7 cellular contexts compared by ENCODE assay signal in the genomic region with DNA sequence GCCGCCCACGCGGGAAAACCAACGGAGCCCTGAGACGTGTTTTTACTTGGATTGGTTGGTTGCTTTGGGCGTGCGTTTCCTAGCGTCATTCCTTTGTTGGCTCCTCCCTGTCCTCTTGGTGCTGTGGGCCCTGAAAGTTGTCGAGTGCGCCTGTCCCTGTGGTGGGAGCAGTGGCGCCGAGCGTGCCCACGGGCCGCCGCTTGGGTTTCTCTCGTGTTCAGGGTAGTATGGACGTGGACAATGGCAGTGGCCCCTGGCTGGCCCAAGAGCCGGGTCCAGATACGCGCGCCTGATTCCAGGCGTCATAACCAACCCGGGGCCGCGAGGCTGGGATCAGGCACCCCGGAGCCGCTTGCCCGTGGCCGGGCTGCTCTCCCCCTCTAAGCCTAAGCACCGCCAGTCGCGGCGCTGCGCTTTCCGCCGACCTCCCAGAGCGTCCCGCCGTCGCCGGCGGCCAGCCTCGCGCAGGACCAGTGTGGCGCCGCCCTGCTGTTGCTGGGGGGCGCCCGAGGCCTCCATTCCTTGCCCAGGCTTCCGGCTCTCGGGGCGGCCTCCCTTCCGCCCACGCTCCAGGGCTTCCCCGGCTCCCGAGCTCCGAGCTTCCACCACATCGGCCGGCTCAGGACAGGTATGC. TPM values are rescaled to one million over a fixed set of nuclear protein-coding genes. Genes with fewer than 3 reads are reported as not detected.
A peak's percentile ranks its signal among the peaks of the same experiment; 100 is the strongest.
DNase-seq lines count a peak whose midpoint lies in the region; ATAC-seq and TF ChIP-seq lines count a peak whose summit lies in the region.
"Not testable (repeated sequence)": the region's sequence is repeated elsewhere in the genome, so short reads cannot be mapped to it uniquely, and the experiment has no call there.

No MANE protein-coding gene starts in this region.

- not testable (repeated sequence) for H3K79me2 ChIP-seq in mesendoderm (ENCODE audit: control insufficient read depth, insufficient read depth, low read length)

- WGBS in mesendoderm (ENCODE audit: extremely low coverage, insufficient coverage, low lambda C conversion rate), result no CpG with 5 or more reads among the region's 59 CpGs

- not testable (repeated sequence) for H3K23ac ChIP-seq in mesendoderm (ENCODE audit: low read length)

- not testable (repeated sequence) for TF ChIP-seq CTCF in gastrocnemius medialis (IDR thresholded peaks at IDR 0.05 in 4 of 5, conservative IDR thresholded peaks at IDR 0.05 in 1 of 5)

- H3K4me3 ChIP-seq in mesendoderm (ENCODE audit: low read length), result peak overlapping the region; percentile 13
- H3K4me3 ChIP-seq in gastrocnemius medialis, result peak overlapping the region; percentile 31 to 41 (median 40)

- not testable (repeated sequence) for H2BK15ac ChIP-seq in mesendoderm (replicated peaks; ENCODE audit: low read depth)

- peak overlapping the region; percentile 78 for H3K18ac ChIP-seq in mesendoderm (ENCODE audit: low read length)

- peak overlapping the region; percentile 5 for H3K4ac ChIP-seq in mesendoderm (ENCODE audit: low read depth, low read length)

- H3K9ac ChIP-seq in mesendoderm (ENCODE audit: low read length), result peak overlapping the region; percentile 46

- H3K56ac ChIP-seq in mesendoderm (ENCODE audit: low read length), result peak overlapping the region; percentile 69

- DNase-seq in GM03348 (ENCODE audit: low spot score) (peak; percentile 37), ecto neural progenitor cell (ENCODE audit: low spot score) (peak; percentile 84), left cardiac atrium (peak; percentile 67), mesendoderm (peak; percentile 87)
- peak; percentile 52 for DNase-seq in activated CD8-positive, alpha-beta memory T cell treated with anti-CD3 and anti-CD28 coated beads, Interleukin-2, amount 50 U/mL, for 48 hours
- DNase-seq in gastrocnemius medialis, result not testable (repeated sequence)

- TF ChIP-seq RAD21 in Ishikawa (IDR thresholded peaks at IDR 0.05; ENCODE audit: low read depth), result not testable (repeated sequence)

- not testable (repeated sequence) for H2BK5ac ChIP-seq in mesendoderm (ENCODE audit: low read length)

- H3K9me3 ChIP-seq in gastrocnemius medialis, result not testable (repeated sequence)

- TF ChIP-seq POLR2A in gastrocnemius medialis (IDR thresholded peaks at IDR 0.05), result not testable (repeated sequence)

- not testable (repeated sequence) for H2AK5ac ChIP-seq in mesendoderm (ENCODE audit: low read length)

- H2BK120ac ChIP-seq in mesendoderm (ENCODE audit: low read depth, low read length), result not testable (repeated sequence)

- H4K5ac ChIP-seq in mesendoderm (ENCODE audit: low read length), result not testable (repeated sequence)

- peak overlapping the region; percentile 28 for H3K4me2 ChIP-seq in mesendoderm (ENCODE audit: low read length)

- peak; percentile 15; the same call in 1 of the 2 replicates for TF ChIP-seq EP300 in Ishikawa (IDR thresholded peaks at IDR 0.05; ENCODE audit: borderline replicate concordance)

- not testable (repeated sequence) for H3K27ac ChIP-seq in mesendoderm (ENCODE audit: low read depth, low read length)
- peak overlapping the region in 1 of 4 donors; percentile 46 for H3K27ac ChIP-seq in gastrocnemius medialis

- not testable (repeated sequence) for H4K8ac ChIP-seq in mesendoderm (ENCODE audit: low read depth, low read length)

- peak; percentile 15 to 51 for ATAC-seq in left cardiac atrium
- ATAC-seq in gastrocnemius medialis, result not testable (repeated sequence)

- H3K79me1 ChIP-seq in mesendoderm (ENCODE audit: low read length), result not testable (repeated sequence)

- intact Hi-C loops in left cardiac atrium (cut with DNase I); gastrocnemius medialis (cut with DNase I; ENCODE audit: low total_unique reads): not testable (repeated sequence)

- in situ Hi-C loops in gastrocnemius medialis (cut with MboI; ENCODE audit: low sequenced_read_pairs in 4 of 4), result not testable (repeated sequence)

- not testable (repeated sequence) for H3K4me1 ChIP-seq in mesendoderm (ENCODE audit: control insufficient read depth, low read depth, low read length); gastrocnemius medialis

- H3K36me3 ChIP-seq in mesendoderm (ENCODE audit: control insufficient read depth, insufficient read depth, low read length); gastrocnemius medialis: not testable (repeated sequence)

- H3K27me3 ChIP-seq in mesendoderm (ENCODE audit: insufficient read depth, low read length, poor library complexity), result not testable (repeated sequence)
- peaks cover 39 to 58% (median 48%) of the 10 kb centered on the region in 3 donors for H3K27me3 ChIP-seq in gastrocnemius medialis

TF ChIP-seq in Ishikawa, 13 proteins besides CTCF, POLR2A, EP300 and RAD21:
- TF ChIP-seq TCF12 (IDR thresholded peaks at IDR 0.05; ENCODE audit: low read depth) (0 out of 2 replicates have a peak, but pooled peaks have one; percentile 13), YY1 (IDR thresholded peaks at IDR 0.05; ENCODE audit: low read depth) (peak; percentile 58; the same call in 1 of the 2 replicates), CREB1 (IDR thresholded peaks at IDR 0.05; ENCODE audit: low read depth) (peak; percentile 27; the same call in 1 of the 2 replicates), TAF1 (IDR thresholded peaks at IDR 0.05; ENCODE audit: low read depth) (peak; percentile 45; the same call in 1 of the 2 replicates), EGR1 (IDR thresholded peaks at IDR 0.05) (peak; percentile 91)
- TF ChIP-seq, protein P1, sequence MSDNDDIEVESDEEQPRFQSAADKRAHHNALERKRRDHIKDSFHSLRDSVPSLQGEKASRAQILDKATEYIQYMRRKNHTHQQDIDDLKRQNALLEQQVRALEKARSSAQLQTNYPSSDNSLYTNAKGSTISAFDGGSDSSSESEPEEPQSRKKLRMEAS (IDR thresholded peaks at IDR 0.05), result peak; percentile 54; the same call in 1 of the 2 replicates
TF ChIP-seq in Ishikawa: peak in this region for 6; not testable (repeated sequence) for 7.

RNA-seq across cellular contexts. Expression of a gene that starts 8.1 kb away (rescaled TPM):
- total RNA-seq in left cardiac atrium, result not detected
- 0.04 TPM for polyA plus RNA-seq in mesendoderm (2013, experiment 1 of 2)
- 0.06 TPM for polyA plus RNA-seq in mesendoderm (2013, experiment 2 of 2)
- not detected for total RNA-seq in gastrocnemius medialis
